In the genomic region with DNA sequence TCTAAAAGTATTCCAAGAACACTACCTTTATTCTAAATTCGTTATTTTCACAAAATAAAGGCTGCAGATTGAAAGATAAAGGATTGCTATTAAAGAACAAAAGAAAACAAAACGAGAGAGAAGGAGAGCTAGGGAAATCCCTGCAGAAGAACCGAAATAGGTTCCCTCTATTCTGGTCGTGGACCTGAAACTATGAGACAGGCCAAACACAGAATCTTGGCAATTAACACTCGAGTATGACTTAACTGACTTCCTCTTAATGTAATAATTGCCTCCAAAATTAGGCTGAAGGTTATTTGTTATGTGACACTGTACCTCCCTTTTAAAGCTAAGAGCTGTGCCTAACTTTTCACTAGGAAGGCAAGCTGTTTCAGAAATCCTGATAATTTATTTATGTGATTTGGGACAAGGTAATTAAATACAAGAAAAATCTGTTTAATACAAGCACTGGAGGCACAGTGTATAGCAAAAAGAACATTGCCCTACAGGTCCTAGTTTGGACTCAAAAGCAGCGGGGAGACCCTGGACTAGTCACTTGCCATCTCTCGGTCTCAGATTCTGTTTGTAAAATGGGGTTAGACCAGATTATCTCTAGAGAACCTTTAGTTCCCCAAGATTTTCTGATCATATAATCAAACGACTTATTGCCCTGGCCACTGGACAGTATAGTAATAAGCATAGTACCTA, we compare ENCODE assay signal across 15 cellular contexts. TPM values are rescaled to one million over a fixed set of nuclear protein-coding genes. Genes with fewer than 3 reads are reported as not detected.
DNase-seq lines count a peak whose midpoint lies in the region; ATAC-seq and TF ChIP-seq lines count a peak whose summit lies in the region.
"Had no signal": no experiment of that assay in that cellular context is flagged by ENCODE, and none has a peak within 500 bp of the region (broad histone marks: within the 10 kb centered on the region; RNA-seq: fewer than 3 reads in every experiment).

No MANE protein-coding gene starts in this region.

- H3K27me3 Mint-ChIP-seq in activated naive CD4-positive, alpha-beta T cell treated with anti-CD3 and anti-CD28 coated beads for 36 hours (ENCODE audit: low read depth), result no peaks in the 10 kb centered on the region

- no peaks in the 10 kb centered on the region for H3K9me3 ChIP-seq in spleen
- H3K9me3 ChIP-seq: gastrocnemius medialis, pancreas, suprapubic skin had no signal

- TF ChIP-seq CTCF in spleen (IDR thresholded peaks at IDR 0.05 in 8 of 11, conservative IDR thresholded peaks at IDR 0.05 in 3 of 11), result no peak

- WGBS in spleen, 5 donors, result 57 to 74% (median 67%) methylated on average over 8 of the region's 8 CpGs

- H3K27ac ChIP-seq in spleen, result peak overlapping the region in 5 of 8 donors; percentile 17 to 53 (median 43)
- H3K27ac ChIP-seq: gastrocnemius medialis, pancreas, suprapubic skin had no signal

- H3K4me1 Mint-ChIP-seq in activated naive CD4-positive, alpha-beta T cell treated with anti-CD3 and anti-CD28 coated beads for 36 hours (ENCODE audit: low read depth), result peaks cover 46% of the 10 kb centered on the region
- H3K4me1 Mint-ChIP-seq: GM23338 had no signal

- no peaks in the 10 kb centered on the region for H3K27me3 ChIP-seq in spleen (replicated peaks in 1 of 7)
- H3K27me3 ChIP-seq: gastrocnemius medialis, pancreas, suprapubic skin had no signal

- H3K4me3 ChIP-seq in spleen, result no peak overlapping the region
- H3K4me3 ChIP-seq: gastrocnemius medialis, GM23338, pancreas, suprapubic skin had no signal

- DNase-seq in activated naive CD4-positive, alpha-beta T cell treated with anti-CD3 and anti-CD28 coated beads for 36 hours, result no peak
- no peak for DNase-seq in activated naive CD4-positive, alpha-beta T cell treated with anti-CD3 and anti-CD28 coated beads, Interleukin-2, amount 50 U/mL, for 16 hours
- DNase-seq in spleen, result no peak
- no peak for DNase-seq in T1000 (lab: John Stamatoyannopoulos, UW)
- DNase-seq in AG08396 (ENCODE audit: low spot score), result no peak
- DNase-seq: gastrocnemius medialis, NCI-H2029, NCI-H526, pancreas, SHP77 treated with DMSO at 0.1 percent for 48 hours had no signal

- peak; percentile 76 for ATAC-seq in GM19395 (IDR thresholded peaks at IDR 0.05; ENCODE audit: unreplicated experiment)
- ATAC-seq in HG03469 (IDR thresholded peaks at IDR 0.05; ENCODE audit: unreplicated experiment), result peak; percentile 41
- ATAC-seq in GM18505 (IDR thresholded peaks at IDR 0.05; ENCODE audit: unreplicated experiment), result no peak
- ATAC-seq: gastrocnemius medialis, GM23338, pancreas had no signal

- peaks cover 81% of the 10 kb centered on the region for H3K36me3 Mint-ChIP-seq in activated naive CD4-positive, alpha-beta T cell treated with anti-CD3 and anti-CD28 coated beads for 36 hours (ENCODE audit: low read depth)

- intact Hi-C loops in activated naive CD4-positive, alpha-beta T cell treated with anti-CD3 and anti-CD28 coated beads for 36 hours (cut with micrococcal nuclease), result no loop called here
- intact Hi-C loops in spleen (cut with DNase I; ENCODE audit: low total_unique reads), result no loop called here

- TF ChIP-seq POLR2A in spleen (IDR thresholded peaks at IDR 0.05) (no peak), GM18505 (IDR thresholded peaks at IDR 0.05; ENCODE audit: borderline replicate concordance, extremely low read depth, insufficient read depth, insufficient read length) (no peak)

- CTCF ChIA-PET in activated naive CD4-positive, alpha-beta T cell treated with anti-CD3 and anti-CD28 coated beads for 36 hours (lab: Charles Lee), result no interaction called here

- peaks cover 0 to 66% (median 27%) of the 10 kb centered on the region in 6 donors for H3K4me1 ChIP-seq in spleen
- H3K4me1 ChIP-seq: suprapubic skin had no signal

- peak overlapping the region; percentile 56 for H3K27ac Mint-ChIP-seq in activated naive CD4-positive, alpha-beta T cell treated with anti-CD3 and anti-CD28 coated beads for 36 hours
- H3K27ac Mint-ChIP-seq: GM23338 had no signal

- H3K4me3 Mint-ChIP-seq in activated naive CD4-positive, alpha-beta T cell treated with anti-CD3 and anti-CD28 coated beads for 36 hours, result no peak overlapping the region
- H3K4me3 Mint-ChIP-seq: GM23338 had no signal

- no peaks in the 10 kb centered on the region for H3K9me3 Mint-ChIP-seq in activated naive CD4-positive, alpha-beta T cell treated with anti-CD3 and anti-CD28 coated beads for 36 hours
- H3K9me3 Mint-ChIP-seq: GM23338 had no signal

- peaks cover 0 to 100% (median 69%) of the 10 kb centered on the region in 6 donors for H3K36me3 ChIP-seq in spleen

RNA-seq across cellular contexts. Expression of a gene that starts 11.6 kb away (rescaled TPM):
- total RNA-seq in activated naive CD4-positive, alpha-beta T cell treated with anti-CD3 and anti-CD28 coated beads for 36 hours, result 1,000 to 10,000 TPM in 1 of 2 experiments, 100 to 1,000 TPM in 1; 932 to 1,015 TPM
- 1,000 to 10,000 TPM in 1 of 7 donors, 100 to 1,000 TPM in 6; 240 to 1,259 (median 449) TPM for total RNA-seq in spleen
- polyA plus RNA-seq in spleen, result 10 to 100 TPM; 24.7 to 63.0 (median 25.0) TPM
